In the genomic region with DNA sequence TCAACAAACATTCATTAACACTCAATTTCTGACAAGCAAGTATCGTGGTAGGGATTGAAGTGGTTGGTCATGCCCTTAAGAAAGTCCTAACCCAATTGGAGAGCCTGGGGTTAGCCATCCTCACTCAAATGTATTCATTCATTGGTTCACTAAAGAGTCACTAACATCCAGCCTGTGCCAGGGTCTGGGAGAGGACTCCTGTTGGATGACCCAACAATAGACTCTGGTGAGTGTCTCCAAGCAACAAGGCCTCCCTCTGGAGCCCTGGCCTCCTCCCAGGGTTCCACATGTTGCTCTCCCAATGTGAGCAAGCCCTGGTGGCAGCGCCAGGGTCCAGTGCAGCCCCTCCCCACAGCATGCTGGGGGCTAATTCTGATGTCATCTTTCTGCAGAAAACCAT, we compare ENCODE assay signal across 40 cellular contexts. TPM values are rescaled to one million over a fixed set of nuclear protein-coding genes. Genes with fewer than 3 reads are reported as not detected.
"Had no signal": no experiment of that assay in that cellular context is flagged by ENCODE, and none has a peak within 500 bp of the region (broad histone marks: within the 10 kb centered on the region; RNA-seq: fewer than 3 reads in every experiment).

A gene (plus strand): TSS at position 301 of the 400 bp plus-strand sequence. CDS start 185 bp downstream, outside the sequence.

- H3K4me1 ChIP-seq: adrenal gland, ascending aorta, body of pancreas, breast epithelium had no signal

- FAIRE-seq: astrocyte, bronchial epithelial cell had no signal

- ATAC-seq: activated naive CD4-positive, alpha-beta T cell treated with anti-CD3 and anti-CD28 coated beads, Interleukin-2, amount 50 U/mL, for 72 hours; activated naive CD8-positive, alpha-beta T cell treated with anti-CD3 and anti-CD28 coated beads, Interleukin-2, amount 50 U/mL, for 24 hours; activated T-cell treated with anti-CD3 and anti-CD28 coated beads, Interleukin-2, amount 50 U/mL, for 4 hours; activated T-cell treated with anti-CD3 and anti-CD28 coated beads, Interleukin-2, amount 50 U/mL, for 72 hours; activated T-helper 17 cell treated with anti-CD3 and anti-CD28 coated beads, Interleukin-2, amount 50 U/mL, for 72 hours; body of pancreas had no signal

- H3K36me3 ChIP-seq: adrenal gland, ascending aorta, brain microvascular endothelial cell, breast epithelium, cardiac muscle cell had no signal

- DNase-seq: activated effector memory CD4-positive, alpha-beta T cell treated with anti-CD3 and anti-CD28 coated beads, Interleukin-2, amount 50 U/mL, for 16 hours; activated effector memory CD4-positive, alpha-beta T cell treated with Interleukin-2 at 50 U/mL for 16 hours; activated gamma-delta T cell; activated gamma-delta T cell treated with Interleukin-2 at 50 U/mL for 16 hours; activated naive CD4-positive, alpha-beta T cell; activated naive CD4-positive, alpha-beta T cell treated with anti-CD3 and anti-CD28 coated beads for 36 hours; activated naive CD4-positive, alpha-beta T cell treated with anti-CD3 and anti-CD28 coated beads, Interleukin-2, amount 10 ng/mL, durations not matched to agents 7 days and 5 days; activated naive CD4-positive, alpha-beta T cell treated with anti-CD3 and anti-CD28 coated beads, Interleukin-2, amount 50 U/mL, for 16 hours; activated naive CD4-positive, alpha-beta T cell treated with Interleukin-2 at 50 U/mL for 16 hours; activated naive CD8-positive, alpha-beta T cell treated with anti-CD3 and anti-CD28 coated beads for 36 hours; activated naive CD8-positive, alpha-beta T cell treated with anti-CD3 and anti-CD28 coated beads, Interleukin-2, amount 10 ng/mL, durations not matched to agents 7 days and 5 days; activated naive CD8-positive, alpha-beta T cell treated with anti-CD3 and anti-CD28 coated beads, Interleukin-2, amount 50 U/mL, for 24 hours; activated T-cell treated with anti-CD3 and anti-CD28 coated beads, Interleukin-2, amount 50 U/mL, for 1 hour; activated T-cell treated with anti-CD3 and anti-CD28 coated beads, Interleukin-2, amount 50 U/mL, for 24 hours; activated T-cell treated with anti-CD3 and anti-CD28 coated beads, Interleukin-2, amount 50 U/mL, for 4 hours; activated T-cell treated with anti-CD3 and anti-CD28 coated beads, Interleukin-2, amount 50 U/mL, for 48 hours; activated T-cell treated with anti-CD3 and anti-CD28 coated beads, Interleukin-2, amount 50 U/mL, for 72 hours; adrenal gland; amniotic stem cell; amygdala; anterior cingulate cortex; aorta; body of pancreas; brain microvascular endothelial cell; caudate nucleus; central memory CD4-positive, alpha-beta T cell; cerebellar nuclear complex had no signal

- H3K27me3 ChIP-seq: adrenal gland, ascending aorta, brain microvascular endothelial cell had no signal

- H3K9me3 ChIP-seq: adrenal gland, ascending aorta, body of pancreas, breast epithelium had no signal

- H3K4me3 ChIP-seq: adrenal gland, ascending aorta, body of pancreas, breast epithelium, cardiac muscle cell had no signal

- H3K27ac ChIP-seq: adrenal gland, ascending aorta, body of pancreas, brain microvascular endothelial cell, breast epithelium, cardiac muscle cell had no signal

RNA-seq across cellular contexts. Expression of the gene that starts here (rescaled TPM):
- total RNA-seq: activated naive CD4-positive, alpha-beta T cell treated with anti-CD3 and anti-CD28 coated beads for 36 hours; activated naive CD4-positive, alpha-beta T cell treated with anti-CD3 and anti-CD28 coated beads, Interleukin-2, amount 50 U/mL, for 72 hours; activated naive CD8-positive, alpha-beta T cell treated with anti-CD3 and anti-CD28 coated beads for 36 hours; activated naive CD8-positive, alpha-beta T cell treated with anti-CD3 and anti-CD28 coated beads, Interleukin-2, amount 10 ng/mL, durations not matched to agents 7 days and 5 days; activated T-cell treated with anti-CD3 and anti-CD28 coated beads, Interleukin-2, amount 50 U/mL, for 4 hours; activated T-cell treated with anti-CD3 and anti-CD28 coated beads, Interleukin-2, amount 50 U/mL, for 72 hours; activated T-helper 1 cell treated with anti-CD3 and anti-CD28 coated beads, Interleukin-12 subunit alpha, Interleukin-12 subunit beta, Interleukin-2, Interleukin-4 antibody, amounts not matched to agents 30 ng/mL and 10 ng/mL and 1 ng/mL, durations not matched to agents 14 hours and 24 hours and 36 hours; activated T-helper 17 cell treated with anti-CD3 and anti-CD28 coated beads, Interleukin-2, amount 50 U/mL, for 72 hours; activated T-helper 2 cell treated with anti-CD3 and anti-CD28 coated beads, Interferon-gamma antibody, Interleukin-2, Interleukin-4, amounts not matched to agents 10 μg/mL and 5 μg/mL and 100 μg/mL, durations not matched to agents 14 hours and 24 hours and 36 hours; adrenal gland; aorta; ascending aorta; astrocyte; body of pancreas; breast epithelium; bronchial epithelial cell; cardiac muscle cell; cardiac septum; cerebellum; chondrocyte had no signal
- polyA plus RNA-seq: adipose tissue, adrenal gland, aorta, cardiac muscle cell had no signal
